Comparison of ENCODE assay signal across 3 cellular contexts in genomic region chr16:48881272-48881671, GRCh38.
"Had no signal": no experiment of that assay in that cellular context is flagged by ENCODE, and none has a peak within 500 bp of the region (broad histone marks: within the 10 kb centered on the region; RNA-seq: fewer than 3 reads in every experiment).

No MANE protein-coding gene starts in this region.

- ATAC-seq: GM12878 had no signal

- H3K4me3 ChIP-seq: GM12878 had no signal

- DNase-seq: GDM1, GF-D8 had no signal
